Comparison of ENCODE assay signal across 1 cellular context in the genomic region with DNA sequence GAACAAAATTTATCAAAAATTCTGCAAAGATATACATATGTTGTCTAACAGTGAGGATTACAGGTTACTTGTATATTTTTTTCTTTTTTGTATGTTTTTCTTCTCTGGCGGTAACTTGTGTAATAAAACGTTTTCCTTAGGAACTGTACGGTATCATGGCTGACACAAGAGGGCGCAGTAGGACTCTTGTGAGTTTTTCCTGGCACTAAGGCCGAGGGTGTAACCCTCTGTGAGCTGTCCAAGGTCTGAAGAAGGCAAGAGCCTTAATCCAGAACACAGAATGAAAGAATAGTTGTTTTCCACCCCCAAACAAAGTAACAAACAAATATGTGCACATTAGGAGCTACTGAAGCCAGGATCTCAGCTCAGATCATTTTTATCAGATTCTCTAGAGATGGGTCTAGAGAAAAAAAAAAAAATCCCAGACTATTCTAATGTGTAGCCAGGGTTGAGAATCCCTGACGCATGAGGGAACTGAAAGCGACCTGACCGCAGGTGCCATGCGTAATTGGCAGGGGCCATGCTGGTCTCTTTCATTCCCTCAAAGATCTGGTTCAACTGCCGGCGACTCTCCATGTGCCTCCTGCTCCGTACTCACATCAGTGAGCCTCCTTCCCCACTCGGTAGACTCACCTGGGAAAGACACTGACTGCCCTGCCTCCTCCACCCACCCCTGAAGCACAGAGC.
TF ChIP-seq lines count a peak whose summit lies in the region.

No MANE protein-coding gene starts in this region.

TF ChIP-seq in HepG2, 621 proteins besides CTCF, POLR2A, EP300 and RAD21 (continued from another document and continues in another):
- TF ChIP-seq, protein P1, sequence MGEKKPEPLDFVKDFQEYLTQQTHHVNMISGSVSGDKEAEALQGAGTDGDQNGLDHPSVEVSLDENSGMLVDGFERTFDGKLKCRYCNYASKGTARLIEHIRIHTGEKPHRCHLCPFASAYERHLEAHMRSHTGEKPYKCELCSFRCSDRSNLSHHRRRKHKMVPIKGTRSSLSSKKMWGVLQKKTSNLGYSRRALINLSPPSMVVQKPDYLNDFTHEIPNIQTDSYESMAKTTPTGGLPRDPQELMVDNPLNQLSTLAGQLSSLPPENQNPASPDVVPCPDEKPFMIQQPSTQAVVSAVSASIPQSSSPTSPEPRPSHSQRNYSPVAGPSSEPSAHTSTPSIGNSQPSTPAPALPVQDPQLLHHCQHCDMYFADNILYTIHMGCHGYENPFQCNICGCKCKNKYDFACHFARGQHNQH (CRISPR knock-in tag; IDR thresholded peaks at IDR 0.05) = 0 out of 2 replicates have a peak, but pooled peaks have one; percentile 40
- TF ChIP-seq, protein P2, sequence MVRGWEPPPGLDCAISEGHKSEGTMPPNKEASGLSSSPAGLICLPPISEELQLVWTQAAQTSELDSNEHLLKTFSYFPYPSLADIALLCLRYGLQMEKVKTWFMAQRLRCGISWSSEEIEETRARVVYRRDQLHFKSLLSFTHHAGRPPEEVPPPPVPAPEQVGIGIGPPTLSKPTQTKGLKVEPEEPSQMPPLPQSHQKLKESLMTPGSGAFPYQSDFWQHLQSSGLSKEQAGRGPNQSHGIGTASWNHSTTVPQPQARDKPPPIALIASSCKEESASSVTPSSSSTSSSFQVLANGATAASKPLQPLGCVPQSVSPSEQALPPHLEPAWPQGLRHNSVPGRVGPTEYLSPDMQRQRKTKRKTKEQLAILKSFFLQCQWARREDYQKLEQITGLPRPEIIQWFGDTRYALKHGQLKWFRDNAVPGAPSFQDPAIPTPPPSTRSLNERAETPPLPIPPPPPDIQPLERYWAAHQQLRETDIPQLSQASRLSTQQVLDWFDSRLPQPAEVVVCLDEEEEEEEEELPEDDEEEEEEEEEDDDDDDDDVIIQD (CRISPR knock-in tag; IDR thresholded peaks at IDR 0.05; ENCODE audit: low read depth) = 0 out of 2 replicates have a peak, but pooled peaks have one; percentile 18
- TF ChIP-seq KMT2B (CRISPR knock-in tag; IDR thresholded peaks at IDR 0.05) = 0 out of 2 replicates have a peak, but pooled peaks have one; percentile 25
- no peak for TF ChIP-seq MLLT10 (CRISPR knock-in tag; IDR thresholded peaks at IDR 0.05)
- 0 out of 2 replicates have a peak, but pooled peaks have one; percentile 30 for TF ChIP-seq ZNF256 (CRISPR knock-in tag; conservative IDR thresholded peaks at IDR 0.05)
- TF ChIP-seq EED (CRISPR knock-in tag; IDR thresholded peaks at IDR 0.05) = no peak
- 0 out of 2 replicates have a peak, but pooled peaks have one; percentile 22 for TF ChIP-seq ZNF644 (CRISPR knock-in tag; IDR thresholded peaks at IDR 0.05; ENCODE audit: low read depth)
- no peak for TF ChIP-seq ZNF282 (IDR thresholded peaks at IDR 0.05; ENCODE audit: partially characterized antibody)
- TF ChIP-seq, protein P3, sequence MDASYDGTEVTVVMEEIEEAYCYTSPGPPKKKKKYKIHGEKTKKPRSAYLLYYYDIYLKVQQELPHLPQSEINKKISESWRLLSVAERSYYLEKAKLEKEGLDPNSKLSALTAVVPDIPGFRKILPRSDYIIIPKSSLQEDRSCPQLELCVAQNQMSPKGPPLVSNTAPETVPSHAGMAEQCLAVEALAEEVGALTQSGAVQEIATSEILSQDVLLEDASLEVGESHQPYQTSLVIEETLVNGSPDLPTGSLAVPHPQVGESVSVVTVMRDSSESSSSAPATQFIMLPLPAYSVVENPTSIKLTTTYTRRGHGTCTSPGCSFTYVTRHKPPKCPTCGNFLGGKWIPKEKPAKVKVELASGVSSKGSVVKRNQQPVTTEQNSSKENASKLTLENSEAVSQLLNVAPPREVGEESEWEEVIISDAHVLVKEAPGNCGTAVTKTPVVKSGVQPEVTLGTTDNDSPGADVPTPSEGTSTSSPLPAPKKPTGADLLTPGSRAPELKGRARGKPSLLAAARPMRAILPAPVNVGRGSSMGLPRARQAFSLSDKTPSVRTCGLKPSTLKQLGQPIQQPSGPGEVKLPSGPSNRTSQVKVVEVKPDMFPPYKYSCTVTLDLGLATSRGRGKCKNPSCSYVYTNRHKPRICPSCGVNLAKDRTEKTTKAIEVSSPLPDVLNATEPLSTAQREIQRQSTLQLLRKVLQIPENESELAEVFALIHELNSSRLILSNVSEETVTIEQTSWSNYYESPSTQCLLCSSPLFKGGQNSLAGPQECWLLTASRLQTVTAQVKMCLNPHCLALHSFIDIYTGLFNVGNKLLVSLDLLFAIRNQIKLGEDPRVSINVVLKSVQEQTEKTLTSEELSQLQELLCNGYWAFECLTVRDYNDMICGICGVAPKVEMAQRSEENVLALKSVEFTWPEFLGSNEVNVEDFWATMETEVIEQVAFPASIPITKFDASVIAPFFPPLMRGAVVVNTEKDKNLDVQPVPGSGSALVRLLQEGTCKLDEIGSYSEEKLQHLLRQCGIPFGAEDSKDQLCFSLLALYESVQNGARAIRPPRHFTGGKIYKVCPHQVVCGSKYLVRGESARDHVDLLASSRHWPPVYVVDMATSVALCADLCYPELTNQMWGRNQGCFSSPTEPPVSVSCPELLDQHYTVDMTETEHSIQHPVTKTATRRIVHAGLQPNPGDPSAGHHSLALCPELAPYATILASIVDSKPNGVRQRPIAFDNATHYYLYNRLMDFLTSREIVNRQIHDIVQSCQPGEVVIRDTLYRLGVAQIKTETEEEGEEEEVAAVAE (CRISPR knock-in tag; IDR thresholded peaks at IDR 0.05; ENCODE audit: borderline replicate concordance) = 0 out of 2 replicates have a peak, but pooled peaks have one; percentile 32
- TF ChIP-seq NFKBIZ (CRISPR knock-in tag; IDR thresholded peaks at IDR 0.05) = peak; percentile 57; the same call in 1 of the 2 replicates
- TF ChIP-seq ZNF230 (CRISPR knock-in tag; IDR thresholded peaks at IDR 0.05) = no peak
- TF ChIP-seq NFIB (CRISPR knock-in tag; IDR thresholded peaks at IDR 0.05; ENCODE audit: borderline replicate concordance) = no peak
- TF ChIP-seq, protein P4, sequence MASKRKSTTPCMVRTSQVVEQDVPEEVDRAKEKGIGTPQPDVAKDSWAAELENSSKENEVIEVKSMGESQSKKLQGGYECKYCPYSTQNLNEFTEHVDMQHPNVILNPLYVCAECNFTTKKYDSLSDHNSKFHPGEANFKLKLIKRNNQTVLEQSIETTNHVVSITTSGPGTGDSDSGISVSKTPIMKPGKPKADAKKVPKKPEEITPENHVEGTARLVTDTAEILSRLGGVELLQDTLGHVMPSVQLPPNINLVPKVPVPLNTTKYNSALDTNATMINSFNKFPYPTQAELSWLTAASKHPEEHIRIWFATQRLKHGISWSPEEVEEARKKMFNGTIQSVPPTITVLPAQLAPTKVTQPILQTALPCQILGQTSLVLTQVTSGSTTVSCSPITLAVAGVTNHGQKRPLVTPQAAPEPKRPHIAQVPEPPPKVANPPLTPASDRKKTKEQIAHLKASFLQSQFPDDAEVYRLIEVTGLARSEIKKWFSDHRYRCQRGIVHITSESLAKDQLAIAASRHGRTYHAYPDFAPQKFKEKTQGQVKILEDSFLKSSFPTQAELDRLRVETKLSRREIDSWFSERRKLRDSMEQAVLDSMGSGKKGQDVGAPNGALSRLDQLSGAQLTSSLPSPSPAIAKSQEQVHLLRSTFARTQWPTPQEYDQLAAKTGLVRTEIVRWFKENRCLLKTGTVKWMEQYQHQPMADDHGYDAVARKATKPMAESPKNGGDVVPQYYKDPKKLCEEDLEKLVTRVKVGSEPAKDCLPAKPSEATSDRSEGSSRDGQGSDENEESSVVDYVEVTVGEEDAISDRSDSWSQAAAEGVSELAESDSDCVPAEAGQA (IDR thresholded peaks at IDR 0.05; ENCODE audit: low read depth) = no peak
- TF ChIP-seq, protein P4 (CRISPR knock-in tag; IDR thresholded peaks at IDR 0.05; ENCODE audit: borderline replicate concordance) = 0 out of 2 replicates have a peak, but pooled peaks have one; percentile 78
- 0 out of 2 replicates have a peak, but pooled peaks have one; percentile 22 for TF ChIP-seq CEBPB (IDR thresholded peaks at IDR 0.05; ENCODE audit: borderline replicate concordance, low read depth, low read length)
- TF ChIP-seq ARNT (IDR thresholded peaks at IDR 0.05) = no peak
- TF ChIP-seq KLF11 (CRISPR knock-in tag; IDR thresholded peaks at IDR 0.05) = 0 out of 2 replicates have a peak, but pooled peaks have one; percentile 80
- no peak for TF ChIP-seq ZBTB21 (CRISPR knock-in tag; IDR thresholded peaks at IDR 0.05)
- TF ChIP-seq, protein P5, sequence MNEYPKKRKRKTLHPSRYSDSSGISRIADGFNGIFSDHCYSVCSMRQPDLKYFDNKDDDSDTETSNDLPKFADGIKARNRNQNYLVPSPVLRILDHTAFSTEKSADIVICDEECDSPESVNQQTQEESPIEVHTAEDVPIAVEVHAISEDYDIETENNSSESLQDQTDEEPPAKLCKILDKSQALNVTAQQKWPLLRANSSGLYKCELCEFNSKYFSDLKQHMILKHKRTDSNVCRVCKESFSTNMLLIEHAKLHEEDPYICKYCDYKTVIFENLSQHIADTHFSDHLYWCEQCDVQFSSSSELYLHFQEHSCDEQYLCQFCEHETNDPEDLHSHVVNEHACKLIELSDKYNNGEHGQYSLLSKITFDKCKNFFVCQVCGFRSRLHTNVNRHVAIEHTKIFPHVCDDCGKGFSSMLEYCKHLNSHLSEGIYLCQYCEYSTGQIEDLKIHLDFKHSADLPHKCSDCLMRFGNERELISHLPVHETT (CRISPR knock-in tag; conservative IDR thresholded peaks at IDR 0.05) = no peak
- TF ChIP-seq, protein P6, sequence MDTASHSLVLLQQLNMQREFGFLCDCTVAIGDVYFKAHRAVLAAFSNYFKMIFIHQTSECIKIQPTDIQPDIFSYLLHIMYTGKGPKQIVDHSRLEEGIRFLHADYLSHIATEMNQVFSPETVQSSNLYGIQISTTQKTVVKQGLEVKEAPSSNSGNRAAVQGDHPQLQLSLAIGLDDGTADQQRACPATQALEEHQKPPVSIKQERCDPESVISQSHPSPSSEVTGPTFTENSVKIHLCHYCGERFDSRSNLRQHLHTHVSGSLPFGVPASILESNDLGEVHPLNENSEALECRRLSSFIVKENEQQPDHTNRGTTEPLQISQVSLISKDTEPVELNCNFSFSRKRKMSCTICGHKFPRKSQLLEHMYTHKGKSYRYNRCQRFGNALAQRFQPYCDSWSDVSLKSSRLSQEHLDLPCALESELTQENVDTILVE (CRISPR knock-in tag; IDR thresholded peaks at IDR 0.05) = peak; percentile 87
- no peak for TF ChIP-seq SOX6 (IDR thresholded peaks at IDR 0.05)
- TF ChIP-seq SOX6 (CRISPR knock-in tag; IDR thresholded peaks at IDR 0.05) = no peak
- TF ChIP-seq KAT8 (CRISPR knock-in tag; IDR thresholded peaks at IDR 0.05) = peak; percentile 37; the same call in 1 of the 2 replicates
- TF ChIP-seq, protein P7, sequence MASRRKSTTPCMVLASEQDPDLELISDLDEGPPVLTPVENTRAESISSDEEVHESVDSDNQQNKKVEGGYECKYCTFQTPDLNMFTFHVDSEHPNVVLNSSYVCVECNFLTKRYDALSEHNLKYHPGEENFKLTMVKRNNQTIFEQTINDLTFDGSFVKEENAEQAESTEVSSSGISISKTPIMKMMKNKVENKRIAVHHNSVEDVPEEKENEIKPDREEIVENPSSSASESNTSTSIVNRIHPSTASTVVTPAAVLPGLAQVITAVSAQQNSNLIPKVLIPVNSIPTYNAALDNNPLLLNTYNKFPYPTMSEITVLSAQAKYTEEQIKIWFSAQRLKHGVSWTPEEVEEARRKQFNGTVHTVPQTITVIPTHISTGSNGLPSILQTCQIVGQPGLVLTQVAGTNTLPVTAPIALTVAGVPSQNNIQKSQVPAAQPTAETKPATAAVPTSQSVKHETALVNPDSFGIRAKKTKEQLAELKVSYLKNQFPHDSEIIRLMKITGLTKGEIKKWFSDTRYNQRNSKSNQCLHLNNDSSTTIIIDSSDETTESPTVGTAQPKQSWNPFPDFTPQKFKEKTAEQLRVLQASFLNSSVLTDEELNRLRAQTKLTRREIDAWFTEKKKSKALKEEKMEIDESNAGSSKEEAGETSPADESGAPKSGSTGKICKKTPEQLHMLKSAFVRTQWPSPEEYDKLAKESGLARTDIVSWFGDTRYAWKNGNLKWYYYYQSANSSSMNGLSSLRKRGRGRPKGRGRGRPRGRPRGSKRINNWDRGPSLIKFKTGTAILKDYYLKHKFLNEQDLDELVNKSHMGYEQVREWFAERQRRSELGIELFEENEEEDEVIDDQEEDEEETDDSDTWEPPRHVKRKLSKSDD (CRISPR knock-in tag; IDR thresholded peaks at IDR 0.05; ENCODE audit: low read depth) = no peak
- 0 out of 2 replicates have a peak, but pooled peaks have one; percentile 51 for TF ChIP-seq MTF1 (CRISPR knock-in tag; IDR thresholded peaks at IDR 0.05)
- TF ChIP-seq, protein P8, sequence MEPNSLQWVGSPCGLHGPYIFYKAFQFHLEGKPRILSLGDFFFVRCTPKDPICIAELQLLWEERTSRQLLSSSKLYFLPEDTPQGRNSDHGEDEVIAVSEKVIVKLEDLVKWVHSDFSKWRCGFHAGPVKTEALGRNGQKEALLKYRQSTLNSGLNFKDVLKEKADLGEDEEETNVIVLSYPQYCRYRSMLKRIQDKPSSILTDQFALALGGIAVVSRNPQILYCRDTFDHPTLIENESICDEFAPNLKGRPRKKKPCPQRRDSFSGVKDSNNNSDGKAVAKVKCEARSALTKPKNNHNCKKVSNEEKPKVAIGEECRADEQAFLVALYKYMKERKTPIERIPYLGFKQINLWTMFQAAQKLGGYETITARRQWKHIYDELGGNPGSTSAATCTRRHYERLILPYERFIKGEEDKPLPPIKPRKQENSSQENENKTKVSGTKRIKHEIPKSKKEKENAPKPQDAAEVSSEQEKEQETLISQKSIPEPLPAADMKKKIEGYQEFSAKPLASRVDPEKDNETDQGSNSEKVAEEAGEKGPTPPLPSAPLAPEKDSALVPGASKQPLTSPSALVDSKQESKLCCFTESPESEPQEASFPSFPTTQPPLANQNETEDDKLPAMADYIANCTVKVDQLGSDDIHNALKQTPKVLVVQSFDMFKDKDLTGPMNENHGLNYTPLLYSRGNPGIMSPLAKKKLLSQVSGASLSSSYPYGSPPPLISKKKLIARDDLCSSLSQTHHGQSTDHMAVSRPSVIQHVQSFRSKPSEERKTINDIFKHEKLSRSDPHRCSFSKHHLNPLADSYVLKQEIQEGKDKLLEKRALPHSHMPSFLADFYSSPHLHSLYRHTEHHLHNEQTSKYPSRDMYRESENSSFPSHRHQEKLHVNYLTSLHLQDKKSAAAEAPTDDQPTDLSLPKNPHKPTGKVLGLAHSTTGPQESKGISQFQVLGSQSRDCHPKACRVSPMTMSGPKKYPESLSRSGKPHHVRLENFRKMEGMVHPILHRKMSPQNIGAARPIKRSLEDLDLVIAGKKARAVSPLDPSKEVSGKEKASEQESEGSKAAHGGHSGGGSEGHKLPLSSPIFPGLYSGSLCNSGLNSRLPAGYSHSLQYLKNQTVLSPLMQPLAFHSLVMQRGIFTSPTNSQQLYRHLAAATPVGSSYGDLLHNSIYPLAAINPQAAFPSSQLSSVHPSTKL (CRISPR knock-in tag; IDR thresholded peaks at IDR 0.05) = 0 out of 2 replicates have a peak, but pooled peaks have one; percentile 37
- 0 out of 2 replicates have a peak, but pooled peaks have one; percentile 39 for TF ChIP-seq ZNF792 (CRISPR knock-in tag; IDR thresholded peaks at IDR 0.05)
- TF ChIP-seq ZNF772 (CRISPR knock-in tag; IDR thresholded peaks at IDR 0.05) = no peak
